Comparison of ENCODE assay signal across 21 cellular contexts in genomic region chr13:44540761-44541434, GRCh38.
"Had no signal": no experiment of that assay in that cellular context is flagged by ENCODE, and none has a peak within 500 bp of the region (broad histone marks: within the 10 kb centered on the region; RNA-seq: fewer than 3 reads in every experiment).

No MANE protein-coding gene starts in this region.

- H3K27me3 Mint-ChIP-seq: naive B cell, T-helper 17 cell had no signal

- FAIRE-seq: colon had no signal

- H3K9me3 ChIP-seq: adrenal gland, mucosa of descending colon, SJCRH30, tibial nerve had no signal

- DNase-seq: activated CD4-positive, alpha-beta T cell treated with anti-CD3 and anti-CD28 coated beads, Interleukin-2, amount 50 U/mL, for 4 hours; activated CD4-positive, CD25-positive, alpha-beta regulatory T cell treated with anti-CD3 and anti-CD28 coated beads, Interleukin-2, amount 50 U/mL, for 72 hours; activated gamma-delta T cell treated with Interleukin-2 at 50 U/mL for 16 hours; adrenal gland; erythroblast; foreskin melanocyte; head of caudate nucleus; kidney glomerular epithelial cell; mesenchymal stem cell; mucosa of descending colon; naive B cell; posterior cingulate gyrus; SJCRH30; stimulated activated CD4-positive, alpha-beta T cell treated with anti-CD3 and anti-CD28 coated beads, Interleukin-12 subunit alpha, Interleukin-12 subunit beta, amount 100 ng/mL, for 4 hours; stimulated activated CD4-positive, alpha-beta T cell treated with anti-CD3 and anti-CD28 coated beads, Interleukin-2, amount 100 ng/mL, for 24 hours; stimulated activated naive CD4-positive, alpha-beta T cell treated with Interleukin-2 at 50 U/mL for 16 hours; T-helper 17 cell had no signal

- H3K4me1 ChIP-seq: adrenal gland, SJCRH30, tibial nerve had no signal

- H3K36me3 ChIP-seq: adrenal gland had no signal

- H3K9me3 Mint-ChIP-seq: activated naive CD4-positive, alpha-beta T cell treated with anti-CD3 and anti-CD28 coated beads, Interleukin-2, amount 50 U/mL, for 72 hours; naive B cell had no signal

- H3K36me3 Mint-ChIP-seq: activated naive CD4-positive, alpha-beta T cell treated with anti-CD3 and anti-CD28 coated beads, Interleukin-2, amount 50 U/mL, for 72 hours; naive B cell had no signal

- H3K4me3 ChIP-seq: adrenal gland, mucosa of descending colon, SJCRH30, tibial nerve had no signal

- ATAC-seq: activated naive CD4-positive, alpha-beta T cell treated with anti-CD3 and anti-CD28 coated beads, Interleukin-2, amount 50 U/mL, for 72 hours; mucosa of descending colon; T-helper 17 cell had no signal

- H3K27ac Mint-ChIP-seq: activated naive CD4-positive, alpha-beta T cell treated with anti-CD3 and anti-CD28 coated beads, Interleukin-2, amount 50 U/mL, for 72 hours; naive B cell; T-helper 17 cell had no signal

- H3K4me1 Mint-ChIP-seq: naive B cell had no signal

- H3K4me3 Mint-ChIP-seq: naive B cell, T-helper 17 cell had no signal

- H3K27ac ChIP-seq: adrenal gland, SJCRH30, tibial nerve, VCaP had no signal

- H3K27me3 ChIP-seq: adrenal gland, SJCRH30, tibial nerve had no signal
